Comparison of ENCODE assay signal across 1 cellular context in the genomic region with DNA sequence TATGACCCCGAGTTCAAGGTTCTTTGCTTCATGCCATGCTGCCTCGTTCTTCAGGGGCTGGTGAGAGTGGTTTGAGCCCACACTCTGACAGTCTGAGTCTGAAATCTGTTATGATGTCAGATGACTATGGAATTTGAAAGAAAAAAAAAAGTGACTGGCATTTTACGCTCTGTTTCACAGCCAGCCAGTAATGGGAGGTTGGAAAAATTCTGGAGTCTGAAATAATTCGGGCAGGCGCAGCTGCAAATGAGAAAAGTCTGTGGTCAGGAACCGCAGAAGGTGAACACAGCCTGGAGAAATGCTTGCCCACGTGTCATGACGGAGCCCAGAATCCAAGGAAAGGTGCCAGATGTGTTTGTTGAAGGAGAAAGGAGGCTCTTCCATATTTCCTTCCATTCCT.
TF ChIP-seq lines count a peak whose summit lies in the region.

No MANE protein-coding gene starts in this region.

TF ChIP-seq in SK-N-SH treated with all-trans-retinoic acid at 6 μM for 48 hours, 23 proteins besides CTCF, POLR2A, EP300 and RAD21 (continued from another document):
- TF ChIP-seq, protein P1, sequence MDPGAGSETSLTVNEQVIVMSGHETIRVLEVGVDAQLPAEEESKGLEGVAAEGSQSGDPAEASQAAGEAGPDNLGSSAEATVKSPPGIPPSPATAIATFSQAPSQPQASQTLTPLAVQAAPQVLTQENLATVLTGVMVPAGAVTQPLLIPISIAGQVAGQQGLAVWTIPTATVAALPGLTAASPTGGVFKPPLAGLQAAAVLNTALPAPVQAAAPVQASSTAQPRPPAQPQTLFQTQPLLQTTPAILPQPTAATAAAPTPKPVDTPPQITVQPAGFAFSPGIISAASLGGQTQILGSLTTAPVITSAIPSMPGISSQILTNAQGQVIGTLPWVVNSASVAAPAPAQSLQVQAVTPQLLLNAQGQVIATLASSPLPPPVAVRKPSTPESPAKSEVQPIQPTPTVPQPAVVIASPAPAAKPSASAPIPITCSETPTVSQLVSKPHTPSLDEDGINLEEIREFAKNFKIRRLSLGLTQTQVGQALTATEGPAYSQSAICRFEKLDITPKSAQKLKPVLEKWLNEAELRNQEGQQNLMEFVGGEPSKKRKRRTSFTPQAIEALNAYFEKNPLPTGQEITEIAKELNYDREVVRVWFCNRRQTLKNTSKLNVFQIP (CRISPR knock-in tag; IDR thresholded peaks at IDR 0.05; ENCODE audit: borderline replicate concordance, low read depth) = no peak
